In the genomic region with DNA sequence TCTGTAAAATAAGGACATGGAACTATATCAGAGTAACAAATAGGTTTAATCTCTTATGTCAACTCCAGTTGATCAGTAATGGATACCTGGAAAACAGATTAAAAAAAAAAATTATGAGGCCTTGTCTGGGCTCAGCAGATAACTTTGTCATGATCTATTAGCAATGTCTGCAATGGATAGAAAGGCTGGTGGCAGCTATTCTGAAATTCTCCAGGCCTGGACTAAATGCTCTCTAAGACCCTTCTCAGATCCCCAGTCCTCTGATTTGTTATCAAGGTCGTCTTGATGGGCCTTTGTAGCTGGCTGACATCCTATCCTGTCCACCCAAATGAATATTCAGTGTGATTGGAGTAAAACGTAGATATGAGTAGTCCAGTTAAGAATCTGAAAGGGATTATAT, we compare ENCODE assay signal across 34 cellular contexts. TPM values are rescaled to one million over a fixed set of nuclear protein-coding genes. Genes with fewer than 3 reads are reported as not detected.
"Had no signal": no experiment of that assay in that cellular context is flagged by ENCODE, and none has a peak within 500 bp of the region (broad histone marks: within the 10 kb centered on the region; RNA-seq: fewer than 3 reads in every experiment).

No MANE protein-coding gene starts in this region.

- H3K4me1 ChIP-seq: neural progenitor cell, right lobe of liver, sigmoid colon, stomach, thyroid gland, tibial nerve, upper lobe of left lung had no signal

- H3K4me3 ChIP-seq: neural progenitor cell, ovary, psoas muscle, right lobe of liver, sigmoid colon, stomach, thoracic aorta, thyroid gland, tibial nerve, upper lobe of left lung, vagina had no signal

- H3K27ac Mint-ChIP-seq: natural killer cell; nephron; neural progenitor cell; progenitor cell of endocrine pancreas; stimulated activated effector memory CD8-positive, alpha-beta T cell treated with anti-CD3 and anti-CD28 coated beads, Interleukin-12 subunit alpha, Interleukin-12 subunit beta, amount 100 ng/mL, for 72 hours; stimulated activated naive B cell treated with anti-CD40 and anti-IgM and Interleukin-4, amounts not matched to agents 10 μg/mL and 1 μg/mL and 100 μg/mL, for 72 hours; stimulated activated naive CD8-positive, alpha-beta T cell treated with anti-CD3 and anti-CD28 coated beads, Interleukin-15, Interleukin-2, amounts not matched to agents 100 ng/mL and 50 ng/mL, for 24 hours had no signal

- H3K36me3 ChIP-seq: neural progenitor cell, ovary, right lobe of liver, sigmoid colon, stomach, thoracic aorta, thyroid gland, upper lobe of left lung, vagina had no signal

- H2AFZ ChIP-seq: neural progenitor cell, parathyroid adenoma had no signal

- H3K79me2 ChIP-seq: parathyroid adenoma had no signal

- H3K4me2 ChIP-seq: neural progenitor cell had no signal

- H3K27me3 Mint-ChIP-seq: progenitor cell of endocrine pancreas; stimulated activated naive B cell treated with anti-CD40 and anti-IgM and Interleukin-4, amounts not matched to agents 10 μg/mL and 1 μg/mL and 100 μg/mL, for 72 hours; stimulated activated naive CD8-positive, alpha-beta T cell treated with anti-CD3 and anti-CD28 coated beads, Interleukin-15, Interleukin-2, amounts not matched to agents 100 ng/mL and 50 ng/mL, for 24 hours had no signal

- H3K4me1 Mint-ChIP-seq: natural killer cell; neural progenitor cell; stimulated activated effector memory CD8-positive, alpha-beta T cell treated with anti-CD3 and anti-CD28 coated beads, Interleukin-12 subunit alpha, Interleukin-12 subunit beta, amount 100 ng/mL, for 72 hours; stimulated activated naive B cell treated with anti-CD40 and anti-IgM and Interleukin-4, amounts not matched to agents 10 μg/mL and 1 μg/mL and 100 μg/mL, for 72 hours had no signal

- H3K9ac ChIP-seq: neural progenitor cell, parathyroid adenoma had no signal

- H3K9me3 ChIP-seq: ovary, psoas muscle, right lobe of liver, thoracic aorta, thyroid gland, tibial nerve, upper lobe of left lung, vagina had no signal

- H3K27ac ChIP-seq: neural progenitor cell, ovary, parathyroid adenoma, psoas muscle, right lobe of liver, sigmoid colon, stomach, thoracic aorta, thyroid gland, tibial nerve, upper lobe of left lung, vagina had no signal

- DNase-seq: natural killer cell; occipital lobe; ovary; posterior cingulate gyrus; psoas muscle; right cardiac atrium; right lobe of liver; sigmoid colon; small intestine; stimulated activated CD4-positive, alpha-beta T cell treated with anti-CD3 and anti-CD28 coated beads, Interleukin-15, amount 100 ng/mL, for 24 hours; stimulated activated CD4-positive, alpha-beta T cell treated with anti-CD3 and anti-CD28 coated beads, Interleukin-2, amount 100 ng/mL, for 24 hours; stimulated activated CD4-positive, alpha-beta T cell treated with anti-CD3 and anti-CD28 coated beads, Interleukin-2, amount 100 ng/mL, for 48 hours; stimulated activated CD4-positive, alpha-beta T cell treated with anti-CD3 and anti-CD28 coated beads, Interleukin-4, amount 100 ng/mL, for 24 hours; stimulated activated naive B cell treated with anti-CD40 and anti-IgM and Interleukin-4, amounts not matched to agents 10 μg/mL and 1 μg/mL and 100 μg/mL, for 72 hours; stimulated activated naive CD4-positive, alpha-beta T cell treated with Interleukin-2 at 50 U/mL for 16 hours; stomach; thyroid gland; trophoblast cell; upper lobe of left lung had no signal

- H3K27me3 ChIP-seq: neural progenitor cell, ovary, right lobe of liver, sigmoid colon, stomach, thyroid gland, tibial nerve, upper lobe of left lung, vagina had no signal

- H3K4me3 Mint-ChIP-seq: natural killer cell; nephron; neural progenitor cell; stimulated activated effector memory CD8-positive, alpha-beta T cell treated with anti-CD3 and anti-CD28 coated beads, Interleukin-12 subunit alpha, Interleukin-12 subunit beta, amount 100 ng/mL, for 72 hours; stimulated activated naive B cell treated with anti-CD40 and anti-IgM and Interleukin-4, amounts not matched to agents 10 μg/mL and 1 μg/mL and 100 μg/mL, for 72 hours; stimulated activated naive CD8-positive, alpha-beta T cell treated with anti-CD3 and anti-CD28 coated beads, Interleukin-15, Interleukin-2, amounts not matched to agents 100 ng/mL and 50 ng/mL, for 24 hours had no signal

- H3K36me3 Mint-ChIP-seq: natural killer cell; neural progenitor cell; stimulated activated effector memory CD8-positive, alpha-beta T cell treated with anti-CD3 and anti-CD28 coated beads, Interleukin-12 subunit alpha, Interleukin-12 subunit beta, amount 100 ng/mL, for 72 hours; stimulated activated naive B cell treated with anti-CD40 and anti-IgM and Interleukin-4, amounts not matched to agents 10 μg/mL and 1 μg/mL and 100 μg/mL, for 72 hours had no signal

- ATAC-seq: natural killer cell; psoas muscle; right cardiac atrium; right lobe of liver; stimulated activated effector memory CD8-positive, alpha-beta T cell treated with anti-CD3 and anti-CD28 coated beads, Interleukin-12 subunit alpha, Interleukin-12 subunit beta, amount 100 ng/mL, for 72 hours; stimulated activated naive B cell treated with anti-CD40 and anti-IgM and Interleukin-4, amounts not matched to agents 10 μg/mL and 1 μg/mL and 100 μg/mL, for 72 hours had no signal

RNA-seq across cellular contexts. Expression of a gene that starts 13.7 kb away (rescaled TPM):
- total RNA-seq: natural killer cell, occipital lobe, osteoblast, ovary, progenitor cell of endocrine pancreas, renal cortical epithelial cell, right cardiac atrium, right lobe of liver, sigmoid colon, stomach, subcutaneous adipose tissue, temporal lobe, thoracic aorta, thyroid gland, tibial nerve, upper lobe of left lung, ureter, vagina had no signal
- polyA plus RNA-seq: neural cell, ovary, psoas muscle, right cardiac atrium, sigmoid colon, small intestine, stomach had no signal
